Comparison of ENCODE assay signal across 13 cellular contexts in the genomic region with DNA sequence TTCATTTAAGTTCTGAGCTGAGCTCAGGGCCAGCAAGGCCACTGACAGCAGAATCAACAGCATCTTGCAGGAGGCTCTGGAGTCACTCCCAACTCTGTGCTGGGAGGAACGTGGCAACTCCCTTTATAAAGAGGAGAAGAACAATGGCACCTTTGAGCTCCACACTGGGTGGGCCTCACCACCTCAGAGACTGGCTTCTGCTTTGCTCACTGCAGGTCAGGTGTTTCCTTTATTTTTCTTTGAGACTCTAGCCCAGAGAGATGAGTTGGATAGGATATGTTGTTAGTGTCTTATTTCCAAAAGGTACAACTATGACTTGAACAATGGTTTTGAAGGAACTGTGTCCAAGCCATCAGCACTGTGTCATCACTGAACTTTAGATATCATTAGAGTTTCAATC. TPM values are rescaled to one million over a fixed set of nuclear protein-coding genes. Genes with fewer than 3 reads are reported as not detected.
"Had no signal": no experiment of that assay in that cellular context is flagged by ENCODE, and none has a peak within 500 bp of the region (broad histone marks: within the 10 kb centered on the region; RNA-seq: fewer than 3 reads in every experiment).

A gene (minus strand): TSS at position 101 of the 400 bp plus-strand sequence. CDS start 38 bp downstream, at position 63.

RNA-seq across cellular contexts. Expression of the gene that starts here (rescaled TPM):
- total RNA-seq: stomach, subcutaneous adipose tissue, suprapubic skin, thoracic aorta, thyroid gland, tibial nerve, transverse colon, upper lobe of left lung, upper lobe of right lung, ureter, urinary bladder, uterus, vagina had no signal
